15 cellular contexts compared by ENCODE assay signal in the genomic region with DNA sequence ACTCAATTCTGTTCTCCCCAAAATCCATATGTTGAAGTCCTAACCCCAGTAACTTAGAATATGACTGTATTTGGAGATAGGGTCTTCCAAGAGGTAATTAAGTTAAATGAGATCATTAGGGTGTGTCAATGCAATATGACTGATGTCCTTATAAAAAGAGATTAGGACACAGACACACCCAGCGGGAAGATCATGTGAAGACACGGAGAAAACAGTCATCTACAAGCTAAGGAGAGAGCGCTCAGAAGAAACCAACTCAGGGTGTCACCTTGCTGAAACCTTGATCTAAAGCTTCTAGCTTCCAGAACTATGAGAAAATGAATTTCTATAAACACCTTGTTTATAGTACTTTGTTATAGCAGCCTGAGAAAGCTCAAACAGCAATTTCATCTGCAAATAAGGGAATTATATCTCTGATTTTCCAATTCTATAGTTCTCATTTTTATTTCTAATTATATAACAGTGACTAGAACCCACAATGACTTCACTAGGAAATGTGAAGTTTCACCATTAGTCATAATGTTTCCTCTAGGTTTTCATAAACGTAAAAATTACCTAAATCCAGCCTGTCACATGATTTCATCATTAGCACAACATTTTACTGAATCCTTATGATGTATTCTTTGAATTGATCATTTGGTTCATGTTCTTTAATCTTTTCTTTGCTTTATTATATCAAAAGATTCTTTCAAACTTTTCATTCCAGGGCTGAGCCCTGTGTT.
DNase-seq lines count a peak whose midpoint lies in the region; ATAC-seq and TF ChIP-seq lines count a peak whose summit lies in the region.
"Had no signal": no experiment of that assay in that cellular context is flagged by ENCODE, and none has a peak within 500 bp of the region (broad histone marks: within the 10 kb centered on the region; RNA-seq: fewer than 3 reads in every experiment).

No MANE protein-coding gene starts in this region.

- TF ChIP-seq POLR2A in ovary (IDR thresholded peaks at IDR 0.05), result no peak

- H3K9me3 ChIP-seq in RWPE2 (ENCODE audit: severe bottlenecking) (no peaks in the 10 kb centered on the region), lower lobe of right lung (no peaks in the 10 kb centered on the region), ovary (no peaks in the 10 kb centered on the region)
- H3K9me3 ChIP-seq: vagina had no signal

- H3K27ac ChIP-seq in RWPE2 (ENCODE audit: poor library complexity, severe bottlenecking), result peak overlapping the region; percentile 9
- no peak overlapping the region for H3K27ac ChIP-seq in lower lobe of right lung
- H3K27ac ChIP-seq in ovary, result no peak overlapping the region
- H3K27ac ChIP-seq: HL-60, vagina had no signal

- no peak for TF ChIP-seq CTCF in RWPE2 (IDR thresholded peaks at IDR 0.05; ENCODE audit: poor library complexity, severe bottlenecking)
- TF ChIP-seq CTCF in fibroblast of the aortic adventitia (IDR thresholded peaks at IDR 0.05; ENCODE audit: insufficient read depth, low read length), result no peak
- no peak for TF ChIP-seq CTCF in lower lobe of right lung (IDR thresholded peaks at IDR 0.05)
- TF ChIP-seq CTCF in ovary (IDR thresholded peaks at IDR 0.05), result no peak

- H3K4me3 ChIP-seq in RWPE2 (ENCODE audit: severe bottlenecking) (no peak overlapping the region), fibroblast of the aortic adventitia (ENCODE audit: low read depth, low read length) (no peak overlapping the region), lower lobe of right lung (no peak overlapping the region), ovary (no peak overlapping the region)
- H3K4me3 ChIP-seq: vagina had no signal

- ATAC-seq in GM21576 (IDR thresholded peaks at IDR 0.05; ENCODE audit: unreplicated experiment), result peak; percentile 68
- peak; percentile 48; the same call in 2 of the 3 replicates for ATAC-seq in RWPE2 (ENCODE audit: low read depth)
- no peak for ATAC-seq in lower lobe of right lung

- no peaks in the 10 kb centered on the region for H3K36me3 ChIP-seq in RWPE2 (ENCODE audit: low read depth)
- H3K36me3 ChIP-seq in lower lobe of right lung, result no peaks in the 10 kb centered on the region
- H3K36me3 ChIP-seq in ovary, result no peaks in the 10 kb centered on the region
- H3K36me3 ChIP-seq: vagina had no signal

- H3K27me3 ChIP-seq in RWPE2 (ENCODE audit: insufficient read depth, poor library complexity, severe bottlenecking) (no peaks in the 10 kb centered on the region), lower lobe of right lung (ENCODE audit: low read depth) (no peaks in the 10 kb centered on the region), ovary (no peaks in the 10 kb centered on the region)
- H3K27me3 ChIP-seq: vagina had no signal

- 84 to 91% (median 85%) methylated on average over 4 of the region's 4 CpGs for WGBS in ovary, 3 donors

- TF ChIP-seq EP300 in ovary (IDR thresholded peaks at IDR 0.05), result no peak

- H3K4me1 ChIP-seq in RWPE2 (ENCODE audit: insufficient read depth, poor library complexity, severe bottlenecking), result peaks cover 12% of the 10 kb centered on the region
- H3K4me1 ChIP-seq in lower lobe of right lung, result no peaks in the 10 kb centered on the region
- H3K4me1 ChIP-seq in ovary (ENCODE audit: insufficient read depth), result no peaks in the 10 kb centered on the region
- H3K4me1 ChIP-seq: vagina had no signal

- DNase-seq in CD1c-positive myeloid dendritic cell (ENCODE audit: extremely low spot score), result peak; percentile 7
- DNase-seq in RWPE2 (ENCODE audit: low spot score), result no peak
- DNase-seq in fibroblast of the aortic adventitia (ENCODE audit: low read depth), result peak; percentile 41
- DNase-seq in GM03348 (ENCODE audit: low spot score), result no peak
- DNase-seq in lower lobe of right lung, result no peak
- no peak for DNase-seq in ovary
- no peak for DNase-seq in HPDE6-E6E7 (ENCODE audit: extremely low spot score)
- DNase-seq: activated CD4-positive, alpha-beta T cell treated with anti-CD3 and anti-CD28 coated beads for 48 hours; activated gamma-delta T cell treated with Interleukin-2 at 50 U/mL for 16 hours; OCI-M1; posterior cingulate gyrus; stimulated activated CD4-positive, alpha-beta T cell treated with anti-CD3 and anti-CD28 coated beads, Interleukin-1b, Interleukin-23, amount 100 ng/mL, for 48 hours had no signal

- intact Hi-C loops in lower lobe of right lung (cut with DNase I), result no loop called here
- intact Hi-C loops in ovary (cut with DNase I), result no loop called here

Comparison
In these comparisons a context has a peak if more than half of its experiments do, and no peak if none do; other contexts are left out.
1. DNase-seq: peak in CD1c-positive myeloid dendritic cell (single experiment) and fibroblast of the aortic adventitia (single experiment); none in RWPE2 (single experiment), GM03348 (single experiment), lower lobe of right lung (single experiment), ovary (0 of 5) and HPDE6-E6E7 (single experiment).
2. ATAC-seq: peak in GM21576 (single experiment) and RWPE2 (single experiment); none in lower lobe of right lung (0 of 2).